ENCODE assay signal across 26 cellular contexts in the genomic region with DNA sequence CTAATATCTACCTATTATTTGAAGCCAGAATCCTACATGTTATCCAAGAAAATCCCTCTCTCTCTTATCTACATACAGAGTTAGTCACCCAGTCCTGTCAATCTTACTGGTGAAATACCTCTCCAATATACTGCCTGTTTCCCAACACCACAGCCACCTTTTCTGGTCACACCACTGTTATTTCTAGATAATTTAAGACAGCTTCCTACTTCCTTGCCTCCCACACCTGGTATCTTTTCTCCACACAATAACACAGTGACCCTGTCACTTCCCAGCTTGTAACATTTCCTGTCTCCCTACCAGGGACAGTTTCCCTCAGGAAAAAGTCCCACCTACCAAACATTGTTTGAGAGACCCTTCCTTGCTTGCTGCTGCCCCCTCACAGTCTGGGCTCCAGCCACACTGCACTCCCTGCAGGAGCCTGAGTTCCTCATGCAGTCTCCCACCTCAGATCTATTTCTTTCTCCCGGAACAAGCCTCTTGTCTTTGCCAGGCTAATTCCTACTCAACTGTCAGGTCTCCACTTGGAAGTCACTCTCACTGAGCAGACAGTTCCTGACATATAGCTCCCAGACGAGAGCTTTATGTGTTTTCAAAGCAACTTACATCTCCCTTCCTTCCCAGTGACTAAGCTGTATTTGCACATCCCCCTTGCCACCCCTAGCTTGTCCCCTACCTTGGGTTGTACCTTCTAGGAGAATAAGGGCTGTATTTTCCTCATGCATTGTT.
DNase-seq lines count a peak whose midpoint lies in the region; ATAC-seq and TF ChIP-seq lines count a peak whose summit lies in the region.
"Had no signal": no experiment of that assay in that cellular context is flagged by ENCODE, and none has a peak within 500 bp of the region (broad histone marks: within the 10 kb centered on the region; RNA-seq: fewer than 3 reads in every experiment).

No MANE protein-coding gene starts in this region.

- no peak overlapping the region for H3K27ac ChIP-seq in breast epithelium
- H3K27ac ChIP-seq: epithelial cell of prostate, left lung, skin epidermis, tibial nerve had no signal

- H3K9me3 Mint-ChIP-seq in stimulated activated naive CD8-positive, alpha-beta T cell treated with anti-CD3 and anti-CD28 coated beads, Interleukin-15, amount 100 ng/mL, for 72 hours, result no peaks in the 10 kb centered on the region
- no peaks in the 10 kb centered on the region for H3K9me3 Mint-ChIP-seq in chondrocyte (ENCODE audit: low read depth)
- H3K9me3 Mint-ChIP-seq: activated naive CD8-positive, alpha-beta T cell treated with anti-CD3 and anti-CD28 coated beads for 36 hours; activated T-helper 2 cell treated with anti-CD3 and anti-CD28 coated beads, Interferon-gamma antibody, Interleukin-2, Interleukin-4, amounts not matched to agents 10 μg/mL and 5 μg/mL and 100 μg/mL, durations not matched to agents 14 hours and 24 hours and 36 hours; naive thymus-derived CD4-positive, alpha-beta T cell had no signal

- H3K4me3 ChIP-seq in epithelial cell of esophagus (ENCODE audit: low read length), result no peak overlapping the region
- H3K4me3 ChIP-seq in breast epithelium, result no peak overlapping the region
- H3K4me3 ChIP-seq: left lung, skin epidermis, tibial nerve had no signal

- DNase-seq in stimulated activated naive CD8-positive, alpha-beta T cell treated with anti-CD3 and anti-CD28 coated beads, Interleukin-15, amount 100 ng/mL, for 72 hours, result no peak
- DNase-seq in stimulated activated naive CD8-positive, alpha-beta T cell treated with anti-CD3 and anti-CD28 coated beads, Interleukin-15, Interleukin-2, amounts not matched to agents 100 U/mL and 50 U/mL, for 24 hours, result no peak
- DNase-seq in epithelial cell of esophagus (ENCODE audit: low read depth) (peak; percentile 17), kidney tubule cell (ENCODE audit: low spot score) (peak; percentile 37), breast epithelium (ENCODE audit: low spot score in 2 of 2) (no peak), NCI-H1436 treated with DMSO at 0.1 percent for 48 hours (lab: John Stamatoyannopoulos, UW) (no peak), mucosa of gallbladder (ENCODE audit: low spot score) (no peak), chondrocyte (ENCODE audit: low spot score) (no peak)
- DNase-seq: activated CD8-positive, alpha-beta T cell treated with anti-CD3 and anti-CD28 coated beads, Interleukin-2, amount 10 ng/mL, durations not matched to agents 7 days and 5 days; activated naive CD8-positive, alpha-beta T cell treated with anti-CD3 and anti-CD28 coated beads for 36 hours; CD4-positive, alpha-beta memory T cell; cerebellar nuclear complex; DMS 273 treated with DMSO at 0.1 percent for 48 hours; H7; naive thymus-derived CD4-positive, alpha-beta T cell; NCI-H1092 treated with DMSO at 0.1 percent for 48 hours; NCI-H2081; NCI-H2227 treated with DMSO at 0.1 percent for 48 hours; NCI-H774; T-helper 2 cell had no signal

- ATAC-seq in stimulated activated naive CD8-positive, alpha-beta T cell treated with anti-CD3 and anti-CD28 coated beads, Interleukin-15, amount 100 ng/mL, for 72 hours, result peak; percentile 26
- ATAC-seq in stimulated activated naive CD8-positive, alpha-beta T cell treated with anti-CD3 and anti-CD28 coated beads, Interleukin-15, Interleukin-2, amounts not matched to agents 100 U/mL and 50 U/mL, for 24 hours, result no peak
- ATAC-seq: activated CD8-positive, alpha-beta T cell treated with anti-CD3 and anti-CD28 coated beads, Interleukin-2, amount 10 ng/mL, durations not matched to agents 7 days and 5 days; left lung; naive thymus-derived CD4-positive, alpha-beta T cell; SK-N-SH treated with all-trans-retinoic acid at 6 μM for 48 hours had no signal

- no peaks in the 10 kb centered on the region for H3K36me3 ChIP-seq in breast epithelium
- H3K36me3 ChIP-seq: left lung, tibial nerve had no signal

- no peak overlapping the region for H3K27ac Mint-ChIP-seq in stimulated activated naive CD8-positive, alpha-beta T cell treated with anti-CD3 and anti-CD28 coated beads, Interleukin-15, amount 100 ng/mL, for 72 hours
- H3K27ac Mint-ChIP-seq in chondrocyte (ENCODE audit: unreplicated experiment), result no peak overlapping the region
- H3K27ac Mint-ChIP-seq: activated CD8-positive, alpha-beta T cell treated with anti-CD3 and anti-CD28 coated beads, Interleukin-2, amount 10 ng/mL, durations not matched to agents 7 days and 5 days; activated T-helper 2 cell treated with anti-CD3 and anti-CD28 coated beads, Interferon-gamma antibody, Interleukin-2, Interleukin-4, amounts not matched to agents 10 μg/mL and 5 μg/mL and 100 μg/mL, durations not matched to agents 14 hours and 24 hours and 36 hours; naive thymus-derived CD4-positive, alpha-beta T cell had no signal

- H3K4me1 ChIP-seq in breast epithelium, result no peaks in the 10 kb centered on the region
- H3K4me1 ChIP-seq: left lung, tibial nerve had no signal

- no peaks in the 10 kb centered on the region for H3K9me3 ChIP-seq in breast epithelium
- H3K9me3 ChIP-seq: left lung, tibial nerve had no signal

- no peak for TF ChIP-seq POLR2A in breast epithelium (IDR thresholded peaks at IDR 0.05)

- H3K36me3 Mint-ChIP-seq in chondrocyte (ENCODE audit: low read depth), result no peaks in the 10 kb centered on the region
- H3K36me3 Mint-ChIP-seq: activated naive CD8-positive, alpha-beta T cell treated with anti-CD3 and anti-CD28 coated beads for 36 hours; CD4-positive, alpha-beta memory T cell; naive thymus-derived CD4-positive, alpha-beta T cell had no signal

- H3K27me3 Mint-ChIP-seq in stimulated activated naive CD8-positive, alpha-beta T cell treated with anti-CD3 and anti-CD28 coated beads, Interleukin-15, amount 100 ng/mL, for 72 hours, result peaks cover 41% of the 10 kb centered on the region
- H3K27me3 Mint-ChIP-seq in chondrocyte (ENCODE audit: low read depth), result peaks cover 29% of the 10 kb centered on the region

- TF ChIP-seq CTCF in epithelial cell of esophagus (IDR thresholded peaks at IDR 0.05; ENCODE audit: insufficient read depth, low read depth, low read length, missing control alignments) (no peak), breast epithelium (IDR thresholded peaks at IDR 0.05) (no peak), chondrocyte (IDR thresholded peaks at IDR 0.05) (no peak)

- H3K27me3 ChIP-seq in breast epithelium, result peaks cover 0 to 3% of the 10 kb centered on the region in 2 donors
- H3K27me3 ChIP-seq: left lung, tibial nerve had no signal

- no peak overlapping the region for H3K4me3 Mint-ChIP-seq in stimulated activated naive CD8-positive, alpha-beta T cell treated with anti-CD3 and anti-CD28 coated beads, Interleukin-15, amount 100 ng/mL, for 72 hours
- H3K4me3 Mint-ChIP-seq in chondrocyte (ENCODE audit: unreplicated experiment), result no peak overlapping the region
- H3K4me3 Mint-ChIP-seq: activated CD8-positive, alpha-beta T cell treated with anti-CD3 and anti-CD28 coated beads, Interleukin-2, amount 10 ng/mL, durations not matched to agents 7 days and 5 days; activated naive CD8-positive, alpha-beta T cell treated with anti-CD3 and anti-CD28 coated beads for 36 hours; CD4-positive, alpha-beta memory T cell; naive thymus-derived CD4-positive, alpha-beta T cell had no signal

- H3K4me1 Mint-ChIP-seq in stimulated activated naive CD8-positive, alpha-beta T cell treated with anti-CD3 and anti-CD28 coated beads, Interleukin-15, amount 100 ng/mL, for 72 hours, result no peaks in the 10 kb centered on the region
- peaks cover 4% of the 10 kb centered on the region for H3K4me1 Mint-ChIP-seq in chondrocyte (ENCODE audit: low read depth)
- H3K4me1 Mint-ChIP-seq: activated naive CD8-positive, alpha-beta T cell treated with anti-CD3 and anti-CD28 coated beads for 36 hours; CD4-positive, alpha-beta memory T cell had no signal

- intact Hi-C loops in breast epithelium (cut with DNase I; ENCODE audit: low total_unique reads), result no loop called here

Comparison
In these comparisons a context has a peak if more than half of its experiments do, and no peak if none do; other contexts are left out.
1. DNase-seq: peak in epithelial cell of esophagus (single experiment) and kidney tubule cell (single experiment); none in stimulated activated naive CD8-positive, alpha-beta T cell treated with anti-CD3 and anti-CD28 coated beads, Interleukin-15, amount 100 ng/mL, for 72 hours (0 of 2), stimulated activated naive CD8-positive, alpha-beta T cell treated with anti-CD3 and anti-CD28 coated beads, Interleukin-15, Interleukin-2, amounts not matched to agents 100 U/mL and 50 U/mL, for 24 hours (single experiment), breast epithelium (0 of 2), NCI-H1436 treated with DMSO at 0.1 percent for 48 hours (single experiment), mucosa of gallbladder (single experiment) and chondrocyte (single experiment).